Comparison of ENCODE assay signal across 1 cellular context in genomic region chr22:41780714-41781507, GRCh38.
TF ChIP-seq lines count a peak whose summit lies in the region.

No MANE protein-coding gene starts in this region.

TF ChIP-seq in HEK293, 187 proteins besides CTCF, POLR2A, EP300 and RAD21 (continued from another document):
- TF ChIP-seq ZEB2 (tag by site-specific recombination; IDR thresholded peaks at IDR 0.05) (no peak), ZNF341 (tag by site-specific recombination; IDR thresholded peaks at IDR 0.05; ENCODE audit: low read depth) (peak; percentile 39; the same call in 1 of the 2 replicates), SP2 (tag by site-specific recombination; IDR thresholded peaks at IDR 0.05) (peak; percentile 20; the same call in 1 of the 2 replicates), YY2 (tag by site-specific recombination; IDR thresholded peaks at IDR 0.05) (no peak), ZNF394 (tag by site-specific recombination; IDR thresholded peaks at IDR 0.05; ENCODE audit: borderline replicate concordance) (no peak)
